Comparison of ENCODE assay signal across 19 cellular contexts in genomic region chr1:207740224-207740623, GRCh38. TPM values are rescaled to one million over a fixed set of nuclear protein-coding genes. Genes with fewer than 3 reads are reported as not detected.
A peak's percentile ranks its signal among the peaks of the same experiment; 100 is the strongest.
DNase-seq lines count a peak whose midpoint lies in the region; ATAC-seq, FAIRE-seq and TF ChIP-seq lines count a peak whose summit lies in the region.
"Had no signal": no experiment of that assay in that cellular context is flagged by ENCODE, and none has a peak within 500 bp of the region (broad histone marks: within the 10 kb centered on the region; RNA-seq: fewer than 3 reads in every experiment).

No MANE protein-coding gene starts in this region.

- no peaks in the 10 kb centered on the region for H3K36me3 ChIP-seq in breast epithelium
- H3K36me3 ChIP-seq in PC-9 (ENCODE audit: low read depth), result no peaks in the 10 kb centered on the region
- no peaks in the 10 kb centered on the region for H3K36me3 ChIP-seq in bronchial epithelial cell (ENCODE audit: control insufficient read depth, insufficient read depth, low read length)
- H3K36me3 ChIP-seq: BLaER1 treated with 17β-estradiol and CSF1 and Interleukin-3, amounts not matched to agents 10 nM and 100 nM; HAP-1 had no signal

- 0 out of 2 replicates have a peak overlapping the region, but pooled peaks have one; percentile 8 for H2AFZ ChIP-seq in PC-9

- H3K4me3 ChIP-seq in breast epithelium, result no peak overlapping the region
- no peak overlapping the region for H3K4me3 ChIP-seq in PC-9
- H3K4me3 ChIP-seq in bronchial epithelial cell (ENCODE audit: low read depth, low read length), result no peak overlapping the region
- H3K4me3 ChIP-seq: BLaER1 treated with 17β-estradiol and CSF1 and Interleukin-3, amounts not matched to agents 10 nM and 100 nM; HAP-1 had no signal

- no peak overlapping the region for H3K4me3 Mint-ChIP-seq in MCF 10A (ENCODE audit: unreplicated experiment)
- no peak overlapping the region for H3K4me3 Mint-ChIP-seq in stimulated activated naive CD8-positive, alpha-beta T cell treated with anti-CD3 and anti-CD28 coated beads, Interleukin-15, amount 100 ng/mL, for 72 hours
- H3K4me3 Mint-ChIP-seq: CD4-positive, CD25-positive, alpha-beta regulatory T cell; HFFc6 had no signal

- no peaks in the 10 kb centered on the region for H3K9me2 ChIP-seq in PC-9 (ENCODE audit: insufficient read depth)

- H3K79me2 ChIP-seq in PC-9 (ENCODE audit: low read depth), result no peaks in the 10 kb centered on the region

- intact Hi-C loops in MCF 10A (cut with micrococcal nuclease), result no loop called here
- intact Hi-C loops in breast epithelium (cut with DNase I; ENCODE audit: low total_unique reads), result no loop called here
- intact Hi-C loops in PC-9 (cut with micrococcal nuclease; ENCODE audit: unreplicated experiment), result no loop called here

- CTCF ChIA-PET in MCF 10A (lab: Yijun Ruan, JAX) (interaction anchor here (0.7 to 2.5 kb wide), 6 partner anchors 14 to 59 kb away, joined by 3 to 11 read pairs (median 5); no protein-coding TSS in a partner anchor), PC-9 (lab: Charles Lee) (no interaction called here)

- peaks cover 43% of the 10 kb centered on the region for H3K4me1 Mint-ChIP-seq in MCF 10A (ENCODE audit: insufficient read depth, unreplicated experiment)
- peaks cover 13% of the 10 kb centered on the region for H3K4me1 Mint-ChIP-seq in stimulated activated naive CD8-positive, alpha-beta T cell treated with anti-CD3 and anti-CD28 coated beads, Interleukin-15, amount 100 ng/mL, for 72 hours

- TF ChIP-seq POLR2A in breast epithelium (IDR thresholded peaks at IDR 0.05), result no peak

- H3K27me3 ChIP-seq in breast epithelium (no peaks in the 10 kb centered on the region), PC-9 (ENCODE audit: insufficient read depth, low read depth) (no peaks in the 10 kb centered on the region), bronchial epithelial cell (ENCODE audit: control insufficient read depth, insufficient read depth, low read length) (no peaks in the 10 kb centered on the region)
- H3K27me3 ChIP-seq: BLaER1 treated with 17β-estradiol and CSF1 and Interleukin-3, amounts not matched to agents 10 nM and 100 nM had no signal

- H3K4me1 ChIP-seq in breast epithelium (no peaks in the 10 kb centered on the region), PC-9 (replicated peaks; ENCODE audit: insufficient read depth) (peaks cover 27% of the 10 kb centered on the region)
- H3K4me1 ChIP-seq: HAP-1 had no signal

- DNase-seq in MCF 10A (ENCODE audit: unreplicated experiment) (peak; percentile 97), breast epithelium (ENCODE audit: low spot score in 2 of 2) (no peak), PC-9 (peak; percentile 32 to 86), bronchial epithelial cell (ENCODE audit: low read depth) (peak; percentile 67), renal cortical epithelial cell (ENCODE audit: low read depth) (peak; percentile 22), SKM-1 treated with dmso at 0.1 percent for 144 hours (lab: John Stamatoyannopoulos, UW; ENCODE audit: unreplicated experiment) (no peak), HUDEP-2 (lab: John Stamatoyannopoulos, UW; ENCODE audit: unreplicated experiment in 76 of 76) (no peak)
- no peak for DNase-seq in stimulated activated naive CD8-positive, alpha-beta T cell treated with anti-CD3 and anti-CD28 coated beads, Interleukin-15, amount 100 ng/mL, for 72 hours
- DNase-seq: ACHN; CD4-positive, CD25-positive, alpha-beta regulatory T cell; DMS53; GF-D8; HFFc6 had no signal

- no peaks in the 10 kb centered on the region for H4K20me1 ChIP-seq in PC-9 (ENCODE audit: insufficient read depth)
- H4K20me1 ChIP-seq: BLaER1 treated with 17β-estradiol and CSF1 and Interleukin-3, amounts not matched to agents 10 nM and 100 nM had no signal

- H3K27me3 Mint-ChIP-seq in MCF 10A (ENCODE audit: insufficient read depth, unreplicated experiment), result no peaks in the 10 kb centered on the region
- H3K27me3 Mint-ChIP-seq in stimulated activated naive CD8-positive, alpha-beta T cell treated with anti-CD3 and anti-CD28 coated beads, Interleukin-15, amount 100 ng/mL, for 72 hours, result no peaks in the 10 kb centered on the region

- FAIRE-seq in bronchial epithelial cell (lab: Jason Lieb, UNC), result no peak
- FAIRE-seq: GM19239, H1 had no signal

- H3F3A ChIP-seq in PC-9 (ENCODE audit: insufficient read depth, low read depth), result peaks cover 13% of the 10 kb centered on the region

- BruUV-seq in MCF 10A (replicated peaks; lab: Mats Ljungman, UMichigan), result no TSS peak
- BruUV-seq in PC-9 (replicated peaks; lab: Mats Ljungman, UMichigan), result no TSS peak

- TF ChIP-seq CTCF in MCF 10A (IDR thresholded peaks at IDR 0.05; ENCODE audit: unreplicated experiment) (no peak), breast epithelium (IDR thresholded peaks at IDR 0.05) (no peak), PC-9 (conservative IDR thresholded peaks at IDR 0.05) (no peak), bronchial epithelial cell (IDR thresholded peaks at IDR 0.05; ENCODE audit: insufficient read depth, low read length, severe bottlenecking) (no peak)

- H3K27ac ChIP-seq in breast epithelium (no peak overlapping the region), PC-9 (peak overlapping the region; percentile 75)
- H3K27ac ChIP-seq: 22Rv1; BLaER1 treated with 17β-estradiol and CSF1 and Interleukin-3, amounts not matched to agents 10 nM and 100 nM; HL-60 had no signal

- H3K9me3 Mint-ChIP-seq in MCF 10A (ENCODE audit: unreplicated experiment), result no peaks in the 10 kb centered on the region
- no peaks in the 10 kb centered on the region for H3K9me3 Mint-ChIP-seq in stimulated activated naive CD8-positive, alpha-beta T cell treated with anti-CD3 and anti-CD28 coated beads, Interleukin-15, amount 100 ng/mL, for 72 hours
- H3K9me3 Mint-ChIP-seq: HFFc6 had no signal

- no peaks in the 10 kb centered on the region for H3K36me3 Mint-ChIP-seq in MCF 10A (ENCODE audit: insufficient read depth, unreplicated experiment)
- H3K36me3 Mint-ChIP-seq: CD4-positive, CD25-positive, alpha-beta regulatory T cell had no signal

- POLR2A ChIA-PET in MCF 10A (lab: Yijun Ruan, JAX) (interaction anchor here (0.5 to 11.1 kb wide), 9 partner anchors 14 to 1091 kb away, joined by 3 to 160 read pairs (median 5); partner anchors contain the start of gene CD46), PC-9 (lab: Charles Lee; ENCODE audit: unreplicated experiment) (no interaction called here)

- H3K4me2 ChIP-seq in PC-9, result peak overlapping the region; percentile 53
- H3K4me2 ChIP-seq: BLaER1 treated with 17β-estradiol and CSF1 and Interleukin-3, amounts not matched to agents 10 nM and 100 nM had no signal

- no peak for ATAC-seq in stimulated activated naive CD8-positive, alpha-beta T cell treated with anti-CD3 and anti-CD28 coated beads, Interleukin-15, amount 100 ng/mL, for 72 hours

- H3K27ac Mint-ChIP-seq in MCF 10A (ENCODE audit: low read depth, unreplicated experiment), result peak overlapping the region; percentile 73
- no peak overlapping the region for H3K27ac Mint-ChIP-seq in stimulated activated naive CD8-positive, alpha-beta T cell treated with anti-CD3 and anti-CD28 coated beads, Interleukin-15, amount 100 ng/mL, for 72 hours
- H3K27ac Mint-ChIP-seq: CD4-positive, CD25-positive, alpha-beta regulatory T cell; HFFc6 had no signal

- H3K9me3 ChIP-seq in breast epithelium (no peaks in the 10 kb centered on the region), PC-9 (ENCODE audit: insufficient read depth, low read depth) (no peaks in the 10 kb centered on the region)
- H3K9me3 ChIP-seq: HAP-1 had no signal

RNA-seq across cellular contexts. Expression of gene CD46, which starts 11.6 kb away (rescaled TPM):
- total RNA-seq in MCF 10A (2022) (181 and 184 TPM in 2 replicates), breast epithelium (100 to 1,000 TPM; 203 to 283 (median 204) TPM), PC-9 (2021) (149 and 214 TPM in 2 replicates), bronchial epithelial cell (128 and 192 TPM in 2 replicates), renal cortical epithelial cell (160 and 249 TPM in 2 replicates)

Comparison
In these comparisons a context has a peak if more than half of its experiments do, and no peak if none do; other contexts are left out.
1. DNase-seq: peak in MCF 10A (single experiment), PC-9 (2 of 2), bronchial epithelial cell (single experiment) and renal cortical epithelial cell (single experiment); none in breast epithelium (0 of 2), SKM-1 treated with dmso at 0.1 percent for 144 hours (single experiment), HUDEP-2 (0 of 76) and stimulated activated naive CD8-positive, alpha-beta T cell treated with anti-CD3 and anti-CD28 coated beads, Interleukin-15, amount 100 ng/mL, for 72 hours (0 of 2).